ENCODE assay signal across 1 cellular context in the genomic region with DNA sequence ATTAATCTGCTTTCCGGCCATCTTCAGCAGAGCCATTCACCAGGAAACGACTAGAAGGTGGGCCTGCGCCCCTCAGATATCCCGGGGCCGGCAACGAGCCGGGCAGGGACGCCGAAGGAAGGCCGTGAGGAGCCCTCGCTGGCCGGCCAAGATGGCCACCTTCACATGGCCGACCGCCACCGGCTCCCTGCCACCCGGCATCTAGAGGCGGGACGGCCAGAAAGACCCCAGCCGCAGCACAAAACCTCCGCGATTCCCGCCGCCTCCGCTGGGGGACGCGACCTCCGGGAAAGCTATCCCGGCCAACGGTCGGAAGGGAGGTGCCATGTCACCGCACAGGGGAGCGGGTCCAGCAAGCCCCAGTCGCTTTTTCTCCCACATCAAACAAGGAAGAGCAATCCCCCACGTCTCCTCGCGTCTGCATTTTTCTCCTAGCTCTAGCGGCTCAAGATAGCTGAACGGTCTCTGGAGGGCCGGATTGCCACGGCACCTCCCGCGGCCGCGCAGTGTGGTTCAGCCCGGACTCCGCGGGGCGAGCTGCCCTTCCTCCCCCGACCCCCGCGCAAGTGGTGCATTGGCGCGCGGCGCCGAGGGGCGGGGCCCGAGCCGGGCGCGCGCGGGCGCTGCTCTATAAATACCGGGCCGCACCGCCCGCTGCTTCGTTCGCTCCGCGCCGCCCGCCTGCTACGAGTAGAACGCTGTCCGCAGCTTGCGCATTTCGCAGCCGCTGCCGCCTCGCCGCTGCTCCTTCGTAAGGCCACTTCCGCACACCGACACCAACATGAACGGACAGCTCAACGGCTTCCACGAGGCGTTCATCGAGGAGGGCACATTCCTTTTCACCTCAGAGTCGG.
TF ChIP-seq lines count a peak whose summit lies in the region.

A gene (plus strand): TSS at position 662 of the 854 bp plus-strand sequence. CDS start 120 bp downstream, at position 782.

TF ChIP-seq in HepG2, 621 proteins besides CTCF, POLR2A, EP300 and RAD21 (continued from another document and continues in another):
- TF ChIP-seq, protein P1, sequence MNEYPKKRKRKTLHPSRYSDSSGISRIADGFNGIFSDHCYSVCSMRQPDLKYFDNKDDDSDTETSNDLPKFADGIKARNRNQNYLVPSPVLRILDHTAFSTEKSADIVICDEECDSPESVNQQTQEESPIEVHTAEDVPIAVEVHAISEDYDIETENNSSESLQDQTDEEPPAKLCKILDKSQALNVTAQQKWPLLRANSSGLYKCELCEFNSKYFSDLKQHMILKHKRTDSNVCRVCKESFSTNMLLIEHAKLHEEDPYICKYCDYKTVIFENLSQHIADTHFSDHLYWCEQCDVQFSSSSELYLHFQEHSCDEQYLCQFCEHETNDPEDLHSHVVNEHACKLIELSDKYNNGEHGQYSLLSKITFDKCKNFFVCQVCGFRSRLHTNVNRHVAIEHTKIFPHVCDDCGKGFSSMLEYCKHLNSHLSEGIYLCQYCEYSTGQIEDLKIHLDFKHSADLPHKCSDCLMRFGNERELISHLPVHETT (CRISPR knock-in tag; conservative IDR thresholded peaks at IDR 0.05), result no peak; the same call in 1 of the 2 replicates
- TF ChIP-seq SOX5 (CRISPR knock-in tag; IDR thresholded peaks at IDR 0.05; ENCODE audit: borderline replicate concordance) (peak; percentile 45), CAMTA2 (CRISPR knock-in tag; IDR thresholded peaks at IDR 0.05; ENCODE audit: borderline replicate concordance) (peak; percentile 68), MTF1 (CRISPR knock-in tag; IDR thresholded peaks at IDR 0.05) (peak; percentile 86), ZSCAN22 (CRISPR knock-in tag; IDR thresholded peaks at IDR 0.05) (peak; percentile 79; the same call in 1 of the 2 replicates), ZNF10 (CRISPR knock-in tag; IDR thresholded peaks at IDR 0.05; ENCODE audit: borderline replicate concordance, low read depth) (peak; percentile 46; the same call in 1 of the 2 replicates), ZNF547 (CRISPR knock-in tag; IDR thresholded peaks at IDR 0.05) (peak; percentile 84), SP140L (CRISPR knock-in tag; IDR thresholded peaks at IDR 0.05; ENCODE audit: borderline replicate concordance) (no peak; the same call in 1 of the 2 replicates), ZNF17 (CRISPR knock-in tag; IDR thresholded peaks at IDR 0.05) (peak; percentile 52; the same call in 1 of the 2 replicates), KDM5A (IDR thresholded peaks at IDR 0.05; ENCODE audit: borderline replicate concordance, low read length) (no peak; the same call in 1 of the 2 replicates), ZSCAN31 (CRISPR knock-in tag; IDR thresholded peaks at IDR 0.05; ENCODE audit: low read depth) (peak; percentile 96), HIVEP1 (CRISPR knock-in tag; IDR thresholded peaks at IDR 0.05) (peak; percentile 90), ZNF30 (CRISPR knock-in tag; IDR thresholded peaks at IDR 0.05) (no peak), FOXA1 (IDR thresholded peaks at IDR 0.05) (no peak), FOXA1 (CRISPR knock-in tag; IDR thresholded peaks at IDR 0.05) (peak; percentile 73), TBX2 (CRISPR knock-in tag; IDR thresholded peaks at IDR 0.05; ENCODE audit: borderline replicate concordance) (peak; percentile 85), KDM5B (CRISPR knock-in tag; IDR thresholded peaks at IDR 0.05; ENCODE audit: borderline replicate concordance) (peak; percentile 65), ZNF264 (CRISPR knock-in tag; IDR thresholded peaks at IDR 0.05) (peak; percentile 79), ZNF282 (IDR thresholded peaks at IDR 0.05; ENCODE audit: partially characterized antibody) (no peak), U2AF1 (optimal IDR thresholded peaks at IDR 0.05; ENCODE audit: low read depth, low read length) (peak; percentile 95), SNAI1 (CRISPR knock-in tag; IDR thresholded peaks at IDR 0.05; ENCODE audit: borderline replicate concordance) (peak; percentile 52; the same call in 1 of the 2 replicates), MXD4 (CRISPR knock-in tag; IDR thresholded peaks at IDR 0.05) (peak; percentile 79), ZNF296 (CRISPR knock-in tag; conservative IDR thresholded peaks at IDR 0.05) (peak; percentile 50), GTF3A (CRISPR knock-in tag; conservative IDR thresholded peaks at IDR 0.05) (peak; percentile 92), ZNF337 (CRISPR knock-in tag; IDR thresholded peaks at IDR 0.05; ENCODE audit: borderline replicate concordance, low read depth) (0 out of 2 replicates have a peak, but pooled peaks have one; percentile 51), ZNF776 (CRISPR knock-in tag; IDR thresholded peaks at IDR 0.05) (peak; percentile 79; the same call in 1 of the 2 replicates), ZNF563 (CRISPR knock-in tag; IDR thresholded peaks at IDR 0.05) (peak; percentile 59; the same call in 1 of the 2 replicates), RXRA (CRISPR knock-in tag; IDR thresholded peaks at IDR 0.05) (peak; percentile 71; the same call in 1 of the 2 replicates), HES4 (CRISPR knock-in tag; IDR thresholded peaks at IDR 0.05; ENCODE audit: borderline replicate concordance) (peak; percentile 91), U2AF2 (IDR thresholded peaks at IDR 0.05; ENCODE audit: low read depth, low read length) (peak; percentile 2; the same call in 1 of the 2 replicates), HMG20B (CRISPR knock-in tag; conservative IDR thresholded peaks at IDR 0.05) (peak; percentile 73), NFIC (IDR thresholded peaks at IDR 0.05; ENCODE audit: low read length) (no peak), ZNF326 (CRISPR knock-in tag; IDR thresholded peaks at IDR 0.05; ENCODE audit: borderline replicate concordance) (0 out of 2 replicates have a peak, but pooled peaks have one; percentile 50), KLF6 (CRISPR knock-in tag; IDR thresholded peaks at IDR 0.05) (peak; percentile 69; the same call in 1 of the 2 replicates), NCOA1 (CRISPR knock-in tag; IDR thresholded peaks at IDR 0.05) (0 out of 2 replicates have a peak, but pooled peaks have one; percentile 6), ZNF24 (IDR thresholded peaks at IDR 0.05) (no peak), ZMYM2 (CRISPR knock-in tag; IDR thresholded peaks at IDR 0.05) (peak; percentile 90), ZNF782 (CRISPR knock-in tag; IDR thresholded peaks at IDR 0.05; ENCODE audit: borderline replicate concordance) (peak; percentile 93)
- TF ChIP-seq, protein P2, sequence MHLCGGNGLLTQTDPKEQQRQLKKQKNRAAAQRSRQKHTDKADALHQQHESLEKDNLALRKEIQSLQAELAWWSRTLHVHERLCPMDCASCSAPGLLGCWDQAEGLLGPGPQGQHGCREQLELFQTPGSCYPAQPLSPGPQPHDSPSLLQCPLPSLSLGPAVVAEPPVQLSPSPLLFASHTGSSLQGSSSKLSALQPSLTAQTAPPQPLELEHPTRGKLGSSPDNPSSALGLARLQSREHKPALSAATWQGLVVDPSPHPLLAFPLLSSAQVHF (CRISPR knock-in tag; IDR thresholded peaks at IDR 0.05), result peak; percentile 91
- TF ChIP-seq, protein P3, sequence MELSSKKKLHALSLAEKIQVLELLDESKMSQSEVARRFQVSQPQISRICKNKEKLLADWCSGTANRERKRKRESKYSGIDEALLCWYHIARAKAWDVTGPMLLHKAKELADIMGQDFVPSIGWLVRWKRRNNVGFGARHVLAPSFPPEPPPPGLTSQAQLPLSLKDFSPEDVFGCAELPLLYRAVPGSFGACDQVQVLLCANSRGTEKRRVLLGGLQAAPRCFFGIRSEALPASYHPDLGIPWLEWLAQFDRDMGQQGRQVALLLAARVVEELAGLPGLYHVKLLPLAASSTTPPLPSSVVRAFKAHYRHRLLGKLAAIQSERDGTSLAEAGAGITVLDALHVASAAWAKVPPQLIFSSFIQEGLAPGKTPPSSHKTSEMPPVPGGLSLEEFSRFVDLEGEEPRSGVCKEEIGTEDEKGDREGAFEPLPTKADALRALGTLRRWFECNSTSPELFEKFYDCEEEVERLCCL (CRISPR knock-in tag; IDR thresholded peaks at IDR 0.05; ENCODE audit: borderline replicate concordance), result no peak; the same call in 1 of the 2 replicates
- TF ChIP-seq, protein P4, sequence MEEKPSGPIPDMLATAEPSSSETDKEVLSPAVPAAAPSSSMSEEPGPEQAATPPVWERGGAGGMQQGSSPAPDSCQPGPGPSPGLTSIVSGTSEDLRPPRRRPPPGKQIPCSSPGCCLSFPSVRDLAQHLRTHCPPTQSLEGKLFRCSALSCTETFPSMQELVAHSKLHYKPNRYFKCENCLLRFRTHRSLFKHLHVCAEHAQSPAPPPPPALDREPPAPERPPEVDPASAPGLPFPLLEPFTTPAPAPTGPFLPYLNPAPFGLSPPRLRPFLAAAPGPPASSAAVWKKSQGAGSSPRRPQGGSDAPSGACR (CRISPR knock-in tag; IDR thresholded peaks at IDR 0.05), result no peak
- TF ChIP-seq, protein P5, sequence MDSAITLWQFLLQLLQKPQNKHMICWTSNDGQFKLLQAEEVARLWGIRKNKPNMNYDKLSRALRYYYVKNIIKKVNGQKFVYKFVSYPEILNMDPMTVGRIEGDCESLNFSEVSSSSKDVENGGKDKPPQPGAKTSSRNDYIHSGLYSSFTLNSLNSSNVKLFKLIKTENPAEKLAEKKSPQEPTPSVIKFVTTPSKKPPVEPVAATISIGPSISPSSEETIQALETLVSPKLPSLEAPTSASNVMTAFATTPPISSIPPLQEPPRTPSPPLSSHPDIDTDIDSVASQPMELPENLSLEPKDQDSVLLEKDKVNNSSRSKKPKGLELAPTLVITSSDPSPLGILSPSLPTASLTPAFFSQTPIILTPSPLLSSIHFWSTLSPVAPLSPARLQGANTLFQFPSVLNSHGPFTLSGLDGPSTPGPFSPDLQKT (CRISPR knock-in tag; IDR thresholded peaks at IDR 0.05; ENCODE audit: borderline replicate concordance), result peak; percentile 72; the same call in 1 of the 2 replicates
- TF ChIP-seq, protein P6, sequence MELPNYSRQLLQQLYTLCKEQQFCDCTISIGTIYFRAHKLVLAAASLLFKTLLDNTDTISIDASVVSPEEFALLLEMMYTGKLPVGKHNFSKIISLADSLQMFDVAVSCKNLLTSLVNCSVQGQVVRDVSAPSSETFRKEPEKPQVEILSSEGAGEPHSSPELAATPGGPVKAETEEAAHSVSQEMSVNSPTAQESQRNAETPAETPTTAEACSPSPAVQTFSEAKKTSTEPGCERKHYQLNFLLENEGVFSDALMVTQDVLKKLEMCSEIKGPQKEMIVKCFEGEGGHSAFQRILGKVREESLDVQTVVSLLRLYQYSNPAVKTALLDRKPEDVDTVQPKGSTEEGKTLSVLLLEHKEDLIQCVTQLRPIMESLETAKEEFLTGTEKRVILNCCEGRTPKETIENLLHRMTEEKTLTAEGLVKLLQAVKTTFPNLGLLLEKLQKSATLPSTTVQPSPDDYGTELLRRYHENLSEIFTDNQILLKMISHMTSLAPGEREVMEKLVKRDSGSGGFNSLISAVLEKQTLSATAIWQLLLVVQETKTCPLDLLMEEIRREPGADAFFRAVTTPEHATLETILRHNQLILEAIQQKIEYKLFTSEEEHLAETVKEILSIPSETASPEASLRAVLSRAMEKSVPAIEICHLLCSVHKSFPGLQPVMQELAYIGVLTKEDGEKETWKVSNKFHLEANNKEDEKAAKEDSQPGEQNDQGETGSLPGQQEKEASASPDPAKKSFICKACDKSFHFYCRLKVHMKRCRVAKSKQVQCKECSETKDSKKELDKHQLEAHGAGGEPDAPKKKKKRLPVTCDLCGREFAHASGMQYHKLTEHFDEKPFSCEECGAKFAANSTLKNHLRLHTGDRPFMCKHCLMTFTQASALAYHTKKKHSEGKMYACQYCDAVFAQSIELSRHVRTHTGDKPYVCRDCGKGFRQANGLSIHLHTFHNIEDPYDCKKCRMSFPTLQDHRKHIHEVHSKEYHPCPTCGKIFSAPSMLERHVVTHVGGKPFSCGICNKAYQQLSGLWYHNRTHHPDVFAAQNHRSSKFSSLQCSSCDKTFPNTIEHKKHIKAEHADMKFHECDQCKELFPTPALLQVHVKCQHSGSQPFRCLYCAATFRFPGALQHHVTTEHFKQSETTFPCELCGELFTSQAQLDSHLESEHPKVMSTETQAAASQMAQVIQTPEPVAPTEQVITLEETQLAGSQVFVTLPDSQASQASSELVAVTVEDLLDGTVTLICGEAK (IDR thresholded peaks at IDR 0.05), result no peak
- TF ChIP-seq, protein P6 (CRISPR knock-in tag; IDR thresholded peaks at IDR 0.05), result peak; percentile 73
- TF ChIP-seq, protein P7, sequence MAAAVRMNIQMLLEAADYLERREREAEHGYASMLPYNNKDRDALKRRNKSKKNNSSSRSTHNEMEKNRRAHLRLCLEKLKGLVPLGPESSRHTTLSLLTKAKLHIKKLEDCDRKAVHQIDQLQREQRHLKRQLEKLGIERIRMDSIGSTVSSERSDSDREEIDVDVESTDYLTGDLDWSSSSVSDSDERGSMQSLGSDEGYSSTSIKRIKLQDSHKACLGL (CRISPR knock-in tag; IDR thresholded peaks at IDR 0.05), result peak; percentile 67
